In the genomic region with DNA sequence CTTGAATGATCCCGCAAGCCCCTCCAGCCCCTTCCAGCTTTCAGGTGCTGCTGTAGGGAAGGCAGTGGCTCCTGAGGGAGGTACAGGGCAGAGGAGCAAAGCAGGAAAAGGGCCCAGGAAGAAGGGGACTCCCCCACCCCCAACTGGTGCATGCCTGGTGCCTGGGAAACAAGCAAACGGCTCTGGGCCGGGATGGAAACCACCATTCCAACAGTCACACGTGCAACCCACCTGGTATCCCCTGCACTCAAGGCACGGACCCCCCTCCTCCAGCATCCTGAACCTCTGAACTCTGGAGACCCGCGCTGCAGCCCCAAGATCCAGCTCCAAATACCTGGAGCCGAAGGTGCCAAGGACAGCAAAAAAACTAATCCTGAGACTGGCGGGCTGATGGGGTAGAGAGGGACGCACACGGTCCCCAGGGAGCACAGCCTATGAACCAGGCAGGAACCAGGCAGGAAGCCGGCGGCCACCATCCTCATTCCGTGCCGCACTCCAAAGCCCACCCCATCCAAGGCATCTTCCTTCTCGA, we compare ENCODE assay signal across 8 cellular contexts. TPM values are rescaled to one million over a fixed set of nuclear protein-coding genes. Genes with fewer than 3 reads are reported as not detected.
A peak's percentile ranks its signal among the peaks of the same experiment; 100 is the strongest.
DNase-seq lines count a peak whose midpoint lies in the region; ATAC-seq, FAIRE-seq and TF ChIP-seq lines count a peak whose summit lies in the region.

No MANE protein-coding gene starts in this region.

- H3K27ac ChIP-seq in HCT116 (ENCODE audit: low read depth, low read length) (no peak overlapping the region), WERI-Rb-1 (no peak overlapping the region; the same call in 1 of the 2 replicates), gastroesophageal sphincter (peak overlapping the region in 1 of 4 donors; percentile 52), gastrocnemius medialis (peak overlapping the region in 3 of 4 donors; percentile 63 to 81 (median 75))

- no peaks in the 10 kb centered on the region for H4K20me1 ChIP-seq in HCT116 (ENCODE audit: insufficient read depth)

- 45% methylated on average over 4 of the region's 16 CpGs; no CpG with 5 or more reads in 1 of the 2 donors for WGBS in gastroesophageal sphincter (ENCODE audit: low coverage in 1 of 2), 2 donors

- peak overlapping the region in 1 of 2 experiments; percentile 50; a peak in 2 of 4 replicates for H3K4me3 ChIP-seq in HCT116 (replicated peaks in 1 of 2; ENCODE audit: low read depth in 1 of 2, low read length in 2 of 2)
- H3K4me3 ChIP-seq in WERI-Rb-1 (ENCODE audit: low read depth, low read length): peak overlapping the region; percentile 49
- H3K4me3 ChIP-seq in gastroesophageal sphincter: peak overlapping the region in 1 of 2 donors; percentile 58
- peak overlapping the region; percentile 57 to 71 (median 66) for H3K4me3 ChIP-seq in gastrocnemius medialis

- RAD21 ChIA-PET in HCT116 (lab: Charles Lee; ENCODE audit: low non-redundant PET in 1 of 2, low total read pairs in 2 of 2, uncharacterized antibody in 2 of 2, unreplicated experiment in 2 of 2): interaction anchor here in 1 of 2 experiments (0.6 kb wide), 2 partner anchors 100 to 213 kb away, joined by 4 to 5 read pairs; no protein-coding TSS in a partner anchor

- no peak for TF ChIP-seq POLR2A in HCT116 (IDR thresholded peaks at IDR 0.05; ENCODE audit: borderline replicate concordance, extremely low read depth, insufficient read depth, insufficient read length)
- TF ChIP-seq POLR2A in gastroesophageal sphincter (IDR thresholded peaks at IDR 0.05): no peak
- TF ChIP-seq POLR2A in gastrocnemius medialis (IDR thresholded peaks at IDR 0.05): no peak

- ATAC-seq in HCT116 (no peak), gastroesophageal sphincter (peak; percentile 4), gastrocnemius medialis (no peak), HG02973 (IDR thresholded peaks at IDR 0.05; ENCODE audit: unreplicated experiment) (no peak)

- H3K9me3 ChIP-seq in HCT116 (ENCODE audit: control insufficient read depth in 1 of 2, insufficient read depth in 1 of 2, low read depth in 1 of 2, low read length in 2 of 2): no peaks in the 10 kb centered on the region
- H3K9me3 ChIP-seq in WERI-Rb-1 (ENCODE audit: severe bottlenecking): no peaks in the 10 kb centered on the region
- H3K9me3 ChIP-seq in gastroesophageal sphincter: no peaks in the 10 kb centered on the region
- no peaks in the 10 kb centered on the region for H3K9me3 ChIP-seq in gastrocnemius medialis

- DNase-seq in HCT116 (ENCODE audit: low read depth, low spot score) (no peak), WERI-Rb-1 (no peak), gastrocnemius medialis (no peak), RCC 7860 (ENCODE audit: low spot score) (no peak), NCI-H2029 treated with DMSO at 0.1 percent for 48 hours (lab: John Stamatoyannopoulos, UW) (no peak), NCI-H1930 (lab: John Stamatoyannopoulos, UW) (no peak)

- H3K27me3 ChIP-seq in HCT116 (ENCODE audit: insufficient read depth, low read length): no peaks in the 10 kb centered on the region
- H3K27me3 ChIP-seq in WERI-Rb-1 (ENCODE audit: insufficient read depth, low read depth, severe bottlenecking): no peaks in the 10 kb centered on the region
- peaks cover 65% of the 10 kb centered on the region for H3K27me3 ChIP-seq in gastroesophageal sphincter
- peaks cover 0 to 11% (median 0%) of the 10 kb centered on the region in 3 donors for H3K27me3 ChIP-seq in gastrocnemius medialis

- no peak overlapping the region for H3K9ac ChIP-seq in HCT116 (ENCODE audit: low read length)

- H3K4me1 ChIP-seq in HCT116 (ENCODE audit: control insufficient read depth in 1 of 2, insufficient read depth in 2 of 2, low read length in 2 of 2) (peaks cover 10 to 24% of the 10 kb centered on the region in 2 experiments; a peak in 3 of 4 replicates), gastroesophageal sphincter (peaks cover 0 to 38% (median 17%) of the 10 kb centered on the region in 3 donors), gastrocnemius medialis (peaks cover 46 to 47% of the 10 kb centered on the region in 2 donors)

- BruUV-seq in HCT116 (replicated peaks; lab: Mats Ljungman, UMichigan): no TSS peak

- CTCF ChIA-PET in HCT116 (lab: Charles Lee): no interaction called here

- peak overlapping the region; percentile 31 for H2AFZ ChIP-seq in HCT116 (ENCODE audit: low read depth, low read length, poor library complexity, severe bottlenecking)

- POLR2A ChIA-PET in HCT116 (lab: Charles Lee): no interaction called here

- TF ChIP-seq CTCF in HCT116 (IDR thresholded peaks at IDR 0.05 in 2 of 3, conservative IDR thresholded peaks at IDR 0.05 in 1 of 3; ENCODE audit: borderline replicate concordance in 1 of 3, insufficient read depth in 1 of 3, low read depth in 2 of 3, low read length in 2 of 3) (no peak), WERI-Rb-1 (IDR thresholded peaks at IDR 0.05; ENCODE audit: low read depth, low read length) (no peak), gastroesophageal sphincter (IDR thresholded peaks at IDR 0.05) (no peak), gastrocnemius medialis (IDR thresholded peaks at IDR 0.05 in 4 of 5, conservative IDR thresholded peaks at IDR 0.05 in 1 of 5) (no peak)

- TF ChIP-seq RAD21 in HCT116 (IDR thresholded peaks at IDR 0.05; ENCODE audit: low read depth): no peak

- H3K4me2 ChIP-seq in HCT116 (ENCODE audit: low read length): peak overlapping the region; percentile 79

- no peak for FAIRE-seq in RCC 7860 (lab: Jason Lieb, UNC)

- no peaks in the 10 kb centered on the region for H3K9me2 ChIP-seq in HCT116 (ENCODE audit: insufficient read depth)

- intact Hi-C loops in HCT116 (cut with micrococcal nuclease) (loop anchor here (10.0 kb wide), 1 partner anchor 543 kb away; no protein-coding TSS in a partner anchor), gastrocnemius medialis (cut with DNase I; ENCODE audit: low total_unique reads) (no loop called here)

- no peaks in the 10 kb centered on the region for H3K79me2 ChIP-seq in HCT116 (ENCODE audit: insufficient read depth, low read length)

- no peak for TF ChIP-seq EP300 in gastroesophageal sphincter (IDR thresholded peaks at IDR 0.05)

- no peaks in the 10 kb centered on the region for H3K36me3 ChIP-seq in HCT116 (ENCODE audit: control insufficient read depth in 1 of 2, insufficient read depth in 2 of 2, low read length in 2 of 2)
- H3K36me3 ChIP-seq in WERI-Rb-1: no peaks in the 10 kb centered on the region
- H3K36me3 ChIP-seq in gastroesophageal sphincter: no peaks in the 10 kb centered on the region
- no peaks in the 10 kb centered on the region for H3K36me3 ChIP-seq in gastrocnemius medialis

- in situ Hi-C loops in gastrocnemius medialis (cut with MboI; ENCODE audit: low sequenced_read_pairs in 4 of 4): no loop called here

TF ChIP-seq in HCT116, 20 proteins besides CTCF, POLR2A, EP300 and RAD21:
- TF ChIP-seq ZFX (IDR thresholded peaks at IDR 0.05): no peak
- no peak for TF ChIP-seq REST (IDR thresholded peaks at IDR 0.05; ENCODE audit: low read depth)
- TF ChIP-seq FOSL1 (IDR thresholded peaks at IDR 0.05; ENCODE audit: low read depth): no peak
- TF ChIP-seq JUND (IDR thresholded peaks at IDR 0.05): no peak
- no peak for TF ChIP-seq YY1 (IDR thresholded peaks at IDR 0.05; ENCODE audit: extremely low read depth, insufficient replicate concordance, low read depth, low read length)
- TF ChIP-seq ATF3 (IDR thresholded peaks at IDR 0.05): no peak
- no peak for TF ChIP-seq CBX3 (IDR thresholded peaks at IDR 0.05; ENCODE audit: low read depth)
- TF ChIP-seq SRF (IDR thresholded peaks at IDR 0.05; ENCODE audit: low read depth): no peak

RNA-seq across cellular contexts. Expression of gene SCN4B, which starts 0.5 kb away (rescaled TPM):
- total RNA-seq in HCT116 (2021; ENCODE audit: unreplicated experiment) (0.32 TPM), gastroesophageal sphincter (1 to 10 TPM; 2.7 to 5.8 (median 3.8) TPM), gastrocnemius medialis (10 to 100 TPM in 1 of 4 donors, 1 to 10 TPM in 3; 3.5 to 16.3 (median 6.5) TPM)
- 0.07 and 0.22 TPM in 2 replicates for polyA plus RNA-seq in HCT116 (2012)

RNA-seq across cellular contexts. Expression of gene SCN2B, which starts 24.4 kb away (rescaled TPM):
- total RNA-seq in HCT116 (2021; ENCODE audit: unreplicated experiment): not detected
- 0.01 TPM in 1 of 2 replicates, not detected in the other for polyA plus RNA-seq in HCT116 (2012)
- total RNA-seq in gastroesophageal sphincter: 1 to 10 TPM in 1 of 4 donors, under 1 TPM in 3; 0.25 to 1.0 (median 0.49) TPM
- total RNA-seq in gastrocnemius medialis: 1 to 10 TPM in 1 of 4 donors, under 1 TPM in 2, not detected in 1; 0.10 to 1.9 (median 0.24) TPM

Comparison
In these comparisons a context has a peak if more than half of its experiments do, and no peak if none do; other contexts are left out.
1. H3K27ac ChIP-seq: peak in gastrocnemius medialis (3 of 4); none in HCT116 (single experiment) and WERI-Rb-1 (single experiment).